8 cellular contexts compared by ENCODE assay signal in genomic region chr22:42268852-42269406, GRCh38. TPM values are rescaled to one million over a fixed set of nuclear protein-coding genes. Genes with fewer than 3 reads are reported as not detected.
DNase-seq lines count a peak whose midpoint lies in the region; TF ChIP-seq lines count a peak whose summit lies in the region.

No MANE protein-coding gene starts in this region.

- peak overlapping the region; percentile 96 for H3K4me2 ChIP-seq in OCI-LY7 (ENCODE audit: low read length)

- CTCF ChIA-PET in Caco-2 (lab: Charles Lee) (interaction anchor here (0.6 to 1.2 kb wide), 2 partner anchors 80 to 100 kb away, joined by 4 to 5 read pairs; no protein-coding TSS in a partner anchor), OCI-LY7 (lab: Charles Lee; ENCODE audit: unreplicated experiment) (no interaction called here)

- TF ChIP-seq CTCF in Caco-2 (IDR thresholded peaks at IDR 0.05; ENCODE audit: insufficient read depth in 1 of 2, low read depth in 1 of 2, low read length in 1 of 2, severe bottlenecking in 1 of 2, unreplicated experiment in 1 of 2): no peak
- no peak for TF ChIP-seq CTCF in OCI-LY7 (conservative IDR thresholded peaks at IDR 0.05; ENCODE audit: low read length)
- no peak for TF ChIP-seq CTCF in endothelial cell (IDR thresholded peaks at IDR 0.05; ENCODE audit: unreplicated experiment)
- no peak for TF ChIP-seq CTCF in neutrophil (IDR thresholded peaks at IDR 0.05)

- POLR2A ChIA-PET in Caco-2 (lab: Charles Lee) (no interaction called here), OCI-LY7 (lab: Charles Lee) (interaction anchor here (0.6 kb wide), 1 partner anchor 17 kb away, joined by 4 read pairs; no protein-coding TSS in a partner anchor)

- H3K9me3 Mint-ChIP-seq in Caco-2 (ENCODE audit: unreplicated experiment) (no peaks in the 10 kb centered on the region), endothelial cell (ENCODE audit: unreplicated experiment) (no peaks in the 10 kb centered on the region)

- H3K4me3 Mint-ChIP-seq in Caco-2 (ENCODE audit: unreplicated experiment) (peak overlapping the region; percentile 95), endothelial cell (ENCODE audit: unreplicated experiment) (peak overlapping the region; percentile 97)

- intact Hi-C loops in Caco-2 (cut with micrococcal nuclease; ENCODE audit: unreplicated experiment): loop anchor here (1.0 to 10.0 kb wide), 2 partner anchors 100 to 174 kb away; partner anchors contain the start of gene NDUFA6
- intact Hi-C loops in OCI-LY7 (cut with micrococcal nuclease; ENCODE audit: unreplicated experiment): loop anchor here (5.0 kb wide), 1 partner anchor 102 kb away; no protein-coding TSS in a partner anchor

- peaks cover 60% of the 10 kb centered on the region for H3K79me2 ChIP-seq in OCI-LY7 (ENCODE audit: insufficient read depth, low read depth, low read length)

- H3K27me3 Mint-ChIP-seq in Caco-2 (ENCODE audit: insufficient read depth, unreplicated experiment): no peaks in the 10 kb centered on the region
- H3K27me3 Mint-ChIP-seq in endothelial cell (ENCODE audit: unreplicated experiment): peaks cover 11% of the 10 kb centered on the region

- BruUV-seq in Caco-2 (replicated peaks; lab: Mats Ljungman, UMichigan) (TSS peak; percentile 36), OCI-LY7 (replicated peaks; lab: Mats Ljungman, UMichigan) (TSS peak; percentile 50)

- H3K4me1 ChIP-seq in Caco-2 (peaks cover 16% of the 10 kb centered on the region), OCI-LY7 (ENCODE audit: insufficient read depth, low read length, poor library complexity, severe bottlenecking) (peaks cover 28% of the 10 kb centered on the region), neutrophil (ENCODE audit: control insufficient read depth in 1 of 2, insufficient read depth in 1 of 2, low read depth in 1 of 2, low read length in 1 of 2) (peaks cover 15 to 29% of the 10 kb centered on the region in 2 experiments)

- peak overlapping the region; percentile 76 for H3K27ac ChIP-seq in OCI-LY7 (ENCODE audit: low read depth, low read length, poor library complexity, severe bottlenecking)
- H3K27ac ChIP-seq in neutrophil: peak overlapping the region; percentile 94

- H2AFZ ChIP-seq in OCI-LY7 (ENCODE audit: low read length): no peak overlapping the region

- no peak for DNase-seq in Caco-2
- no peak for DNase-seq in OCI-LY7 (ENCODE audit: low spot score)
- DNase-seq in endothelial cell (ENCODE audit: low spot score): no peak
- DNase-seq in ureter (ENCODE audit: low spot score): no peak
- no peak for DNase-seq in activated CD4-positive, alpha-beta T cell treated with anti-CD3 and anti-CD28 coated beads, Interleukin-2, amount 50 U/mL, for 4 hours
- DNase-seq in NCI-H2029 (lab: John Stamatoyannopoulos, UW): no peak
- DNase-seq in RPMI8226: no peak

- H3K4me3 ChIP-seq in Caco-2 (ENCODE audit: low read depth, low read length) (peak overlapping the region; percentile 97), OCI-LY7 (ENCODE audit: low read depth, low read length, poor library complexity, severe bottlenecking) (peak overlapping the region; percentile 100), neutrophil (ENCODE audit: low read depth in 1 of 2, low read length in 1 of 2) (peak overlapping the region; percentile 73 to 98)

- H3K27ac Mint-ChIP-seq in Caco-2 (ENCODE audit: unreplicated experiment) (peak overlapping the region; percentile 79), endothelial cell (ENCODE audit: unreplicated experiment) (peak overlapping the region; percentile 67)

- H3K9me3 ChIP-seq in Caco-2 (no peaks in the 10 kb centered on the region), OCI-LY7 (ENCODE audit: low read length) (no peaks in the 10 kb centered on the region), neutrophil (no peaks in the 10 kb centered on the region)

- no peaks in the 10 kb centered on the region for H3K9me2 ChIP-seq in OCI-LY7 (ENCODE audit: insufficient read depth, low read length)

- H3K27me3 ChIP-seq in Caco-2 (replicated peaks; ENCODE audit: control insufficient read depth, insufficient read depth, low read length) (no peaks in the 10 kb centered on the region), neutrophil (peaks cover 8% of the 10 kb centered on the region)

- peaks cover 16% of the 10 kb centered on the region for H3K4me1 Mint-ChIP-seq in Caco-2 (ENCODE audit: low read depth, unreplicated experiment)
- H3K4me1 Mint-ChIP-seq in endothelial cell (ENCODE audit: unreplicated experiment): peaks cover 18% of the 10 kb centered on the region

- H4K20me1 ChIP-seq in OCI-LY7 (ENCODE audit: insufficient read depth, low read length): peaks cover 30% of the 10 kb centered on the region

- H3K36me3 Mint-ChIP-seq in Caco-2 (ENCODE audit: insufficient read depth, unreplicated experiment) (peaks cover 54% of the 10 kb centered on the region), endothelial cell (ENCODE audit: low read depth, unreplicated experiment) (peaks cover 5% of the 10 kb centered on the region)

- H3K36me3 ChIP-seq in Caco-2 (ENCODE audit: control insufficient read depth, insufficient read depth, low read length) (no peaks in the 10 kb centered on the region), OCI-LY7 (ENCODE audit: insufficient read depth, low read length) (peaks cover 11% of the 10 kb centered on the region; the same call in 1 of the 2 replicates), neutrophil (no peaks in the 10 kb centered on the region)

RNA-seq across cellular contexts. Expression of gene TCF20, which starts 1.5 kb away (rescaled TPM):
- total RNA-seq in Caco-2 (2022) (81.7 and 82.7 TPM in 2 replicates), OCI-LY7 (2022) (71.1 and 77.8 TPM in 2 replicates), endothelial cell (ENCODE audit: unreplicated experiment) (63.6 TPM), ureter (64.9 TPM)
- 55.6 and 56.0 TPM in 2 replicates for total RNA-seq in OCI-LY7 (2014; rRNA removed; shearing (Covaris generic))
